In genomic region chr2:74373189-74373588, GRCh38 we compare ENCODE assay signal across 12 cellular contexts. TPM values are rescaled to one million over a fixed set of nuclear protein-coding genes. Genes with fewer than 3 reads are reported as not detected.
A peak's percentile ranks its signal among the peaks of the same experiment; 100 is the strongest.
DNase-seq lines count a peak whose midpoint lies in the region; ATAC-seq and TF ChIP-seq lines count a peak whose summit lies in the region.
"Had no signal": no experiment of that assay in that cellular context is flagged by ENCODE, and none has a peak within 500 bp of the region (broad histone marks: within the 10 kb centered on the region; RNA-seq: fewer than 3 reads in every experiment).

No MANE protein-coding gene starts in this region.

- H3K4me1 ChIP-seq in BLaER1 (peaks cover 30% of the 10 kb centered on the region), esophagus squamous epithelium (peaks cover 0 to 33% (median 12%) of the 10 kb centered on the region in 3 donors)

- no peak for TF ChIP-seq CTCF in esophagus squamous epithelium (IDR thresholded peaks at IDR 0.05)
- TF ChIP-seq CTCF in nephron (IDR thresholded peaks at IDR 0.05; ENCODE audit: unreplicated experiment in 3 of 3), result no peak

- peaks cover 28% of the 10 kb centered on the region for H3K4me1 Mint-ChIP-seq in nephron

- 0 out of 2 replicates have a peak overlapping the region, but pooled peaks have one; percentile 3 for H3K9ac ChIP-seq in BLaER1

- TF ChIP-seq POLR2A in esophagus squamous epithelium (IDR thresholded peaks at IDR 0.05), result no peak

- WGBS in esophagus squamous epithelium, 2 donors, result 40 to 90% methylated on average over 1 to 3 of the region's 5 CpGs

- no peak for ATAC-seq in HG02973 (IDR thresholded peaks at IDR 0.05; ENCODE audit: unreplicated experiment)

- no peaks in the 10 kb centered on the region for H3K9me3 Mint-ChIP-seq in nephron
- H3K9me3 Mint-ChIP-seq: activated T-cell treated with anti-CD3 and anti-CD28 coated beads, Interleukin-2, amount 50 U/mL, for 24 hours had no signal

- H3K36me3 Mint-ChIP-seq in nephron (ENCODE audit: low read depth), result peaks cover 61% of the 10 kb centered on the region

- no peaks in the 10 kb centered on the region for H3K27me3 ChIP-seq in BLaER1
- no peaks in the 10 kb centered on the region for H3K27me3 ChIP-seq in esophagus squamous epithelium

- DNase-seq in NCI-H187 treated with DMSO at 0.1 percent for 48 hours (lab: John Stamatoyannopoulos, UW), result peak; percentile 76
- no peak for DNase-seq in esophagus squamous epithelium (lab: John Stamatoyannopoulos, UW)
- no peak for DNase-seq in RPMI8226
- DNase-seq in activated CD4-positive, alpha-beta T cell treated with anti-CD3 and anti-CD28 coated beads, Interleukin-2, amount 50 U/mL, for 4 hours, result no peak
- DNase-seq in T-helper 2 cell, result no peak
- DNase-seq: activated T-cell treated with anti-CD3 and anti-CD28 coated beads, Interleukin-2, amount 50 U/mL, for 24 hours; kidney glomerular epithelial cell; SW 1271 had no signal

- peak overlapping the region in 2 of 3 experiments; percentile 38 to 64 for H3K27ac Mint-ChIP-seq in nephron
- H3K27ac Mint-ChIP-seq: activated T-cell treated with anti-CD3 and anti-CD28 coated beads, Interleukin-2, amount 50 U/mL, for 24 hours had no signal

- intact Hi-C loops in esophagus squamous epithelium (cut with DNase I), result no loop called here

- H3K4me3 ChIP-seq in BLaER1 (no peak overlapping the region), esophagus squamous epithelium (peak overlapping the region in 1 of 4 donors; percentile 49)
- H3K4me3 ChIP-seq: coronary artery had no signal

- H3K4me3 Mint-ChIP-seq in nephron, result peak overlapping the region; percentile 29 to 70 (median 57)
- H3K4me3 Mint-ChIP-seq: activated T-cell treated with anti-CD3 and anti-CD28 coated beads, Interleukin-2, amount 50 U/mL, for 24 hours had no signal

- H4K20me1 ChIP-seq in BLaER1, result peaks cover 58% of the 10 kb centered on the region

- peak overlapping the region; percentile 35; the same call in 1 of the 2 replicates for H3K27ac ChIP-seq in BLaER1
- peak overlapping the region in 3 of 4 donors; percentile 46 to 66 (median 47) for H3K27ac ChIP-seq in esophagus squamous epithelium

- H3K36me3 ChIP-seq in BLaER1 (peaks cover 90% of the 10 kb centered on the region), esophagus squamous epithelium (peaks cover 20 to 66% (median 48%) of the 10 kb centered on the region in 3 donors)

- peaks cover 3% of the 10 kb centered on the region for H3K27me3 Mint-ChIP-seq in nephron (ENCODE audit: low read depth)
- H3K27me3 Mint-ChIP-seq: activated T-cell treated with anti-CD3 and anti-CD28 coated beads, Interleukin-2, amount 50 U/mL, for 24 hours had no signal

- no peaks in the 10 kb centered on the region for H3K9me3 ChIP-seq in BLaER1
- H3K9me3 ChIP-seq in esophagus squamous epithelium, result no peaks in the 10 kb centered on the region

- peak overlapping the region; percentile 63 for H3K4me2 ChIP-seq in BLaER1

RNA-seq across cellular contexts. Expression of gene DCTN1, which starts 6.9 kb away (rescaled TPM):
- total RNA-seq in esophagus squamous epithelium, result 10 to 100 TPM; 67.1 to 80.1 (median 75.0) TPM

RNA-seq across cellular contexts. Expression of gene SLC4A5, which starts 30.0 kb away (rescaled TPM):
- 1 to 10 TPM in 2 of 4 donors, under 1 TPM in 2; 0.62 to 2.3 (median 1.2) TPM for total RNA-seq in esophagus squamous epithelium

RNA-seq across cellular contexts. Expression of gene C2orf81, which starts 48.2 kb away (rescaled TPM):
- total RNA-seq in esophagus squamous epithelium, result under 1 TPM; 0.22 to 0.76 (median 0.59) TPM

RNA-seq across cellular contexts. Expression of gene WDR54, which starts 48.3 kb away (rescaled TPM):
- total RNA-seq in esophagus squamous epithelium, result 1 to 10 TPM; 3.1 to 9.1 (median 6.0) TPM
